Comparison of ENCODE assay signal across 16 cellular contexts in the genomic region with DNA sequence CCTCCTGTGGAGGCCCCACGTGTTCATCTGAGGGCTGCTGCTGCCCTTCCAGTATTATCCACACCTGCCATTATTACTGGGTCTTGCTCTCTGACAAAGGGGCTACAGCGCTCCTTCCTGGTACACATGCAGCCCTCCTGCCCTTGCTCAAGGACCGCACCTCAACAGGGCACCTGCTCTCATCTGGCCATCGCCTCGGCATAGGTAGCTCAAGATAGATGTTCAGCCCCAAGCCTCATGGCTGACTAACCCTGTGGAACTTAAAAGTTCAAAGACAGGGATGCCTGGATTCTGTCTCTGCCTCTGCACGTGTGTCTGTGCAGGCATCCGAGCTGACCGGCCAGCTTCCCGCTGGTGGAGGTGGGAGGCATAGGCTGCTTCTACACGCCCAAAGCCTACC.
A peak's percentile ranks its signal among the peaks of the same experiment; 100 is the strongest.
DNase-seq lines count a peak whose midpoint lies in the region; ATAC-seq, FAIRE-seq and TF ChIP-seq lines count a peak whose summit lies in the region.
"Had no signal": no experiment of that assay in that cellular context is flagged by ENCODE, and none has a peak within 500 bp of the region (broad histone marks: within the 10 kb centered on the region; RNA-seq: fewer than 3 reads in every experiment).

No MANE protein-coding gene starts in this region.

- no peak overlapping the region for H3K4ac ChIP-seq in neuronal stem cell (ENCODE audit: low read length)

- H2AFZ ChIP-seq in GM23338 (peak overlapping the region; percentile 69), neuronal stem cell (ENCODE audit: low read length) (no peak overlapping the region)

- no peak overlapping the region for H2BK120ac ChIP-seq in neuronal stem cell (ENCODE audit: low read depth, low read length)

- WGBS in esophagus muscularis mucosa: 79% methylated on average over 10 of the region's 10 CpGs
- WGBS in neuronal stem cell (ENCODE audit: extremely low coverage in 2 of 2, insufficient read length in 2 of 2, insufficient replicate concordance in 1 of 2), 2 donors: no CpG with 5 or more reads among the region's 10 CpGs

- ATAC-seq in GM23338: no peak

- no peak for TF ChIP-seq POLR2A in esophagus muscularis mucosa (IDR thresholded peaks at IDR 0.05; ENCODE audit: low read depth)

- peak overlapping the region; percentile 12 for H2BK15ac ChIP-seq in neuronal stem cell (ENCODE audit: low read length)

- no peaks in the 10 kb centered on the region for H3K79me2 ChIP-seq in GM23338 (replicated peaks; ENCODE audit: insufficient read depth)

- H3K14ac ChIP-seq in neuronal stem cell (ENCODE audit: low read length): no peak overlapping the region

- H3K4me2 ChIP-seq in GM23338 (no peak overlapping the region), neuronal stem cell (ENCODE audit: insufficient read depth, low read length, poor library complexity, severe bottlenecking) (no peak overlapping the region)

- H3K9me3 Mint-ChIP-seq in GM23338: no peaks in the 10 kb centered on the region
- no peaks in the 10 kb centered on the region for H3K9me3 Mint-ChIP-seq in Calu3 (ENCODE audit: low read depth, unreplicated experiment)
- H3K9me3 Mint-ChIP-seq: H9 had no signal

- no peaks in the 10 kb centered on the region for H3K36me3 Mint-ChIP-seq in GM23338 (ENCODE audit: low read depth)
- no peaks in the 10 kb centered on the region for H3K36me3 Mint-ChIP-seq in Calu3 (ENCODE audit: insufficient read depth, unreplicated experiment)
- H3K36me3 Mint-ChIP-seq: CD14-positive monocyte; CD4-positive, alpha-beta memory T cell; IgD-negative memory B cell had no signal

- H3K36me3 ChIP-seq in GM23338 (ENCODE audit: insufficient read depth): no peaks in the 10 kb centered on the region
- no peaks in the 10 kb centered on the region for H3K36me3 ChIP-seq in esophagus muscularis mucosa
- no peaks in the 10 kb centered on the region for H3K36me3 ChIP-seq in neuronal stem cell (replicated peaks in 1 of 2; ENCODE audit: control insufficient read depth in 2 of 2, insufficient read depth in 2 of 2, low read length in 2 of 2)
- H3K36me3 ChIP-seq: BE2C had no signal

- H3K4me1 ChIP-seq in GM23338 (ENCODE audit: insufficient read depth) (no peaks in the 10 kb centered on the region), esophagus muscularis mucosa (no peaks in the 10 kb centered on the region), neuronal stem cell (ENCODE audit: control insufficient read depth in 2 of 2, insufficient read depth in 1 of 2, low read depth in 1 of 2, low read length in 2 of 2) (peaks cover 0 to 5% of the 10 kb centered on the region in 2 donors)
- H3K4me1 ChIP-seq: BE2C had no signal

- DNase-seq in GM23338 (ENCODE audit: low spot score) (no peak), esophagus muscularis mucosa (ENCODE audit: extremely low spot score) (peak; percentile 92), neuronal stem cell (ENCODE audit: low spot score) (no peak), urothelium cell line (ENCODE audit: low spot score) (no peak), NCI-H345 (lab: John Stamatoyannopoulos, UW) (no peak), Calu3 (no peak)
- no peak for DNase-seq in effector CD4-positive, alpha-beta T cell
- DNase-seq: BE2C; CD4-positive, alpha-beta memory T cell; DMS79 treated with DMSO at 0.1 percent for 48 hours; GF-D8; GOT3; H9 had no signal

- FAIRE-seq in urothelium cell line (lab: Jason Lieb, UNC): peak; percentile 53
- FAIRE-seq: HTR-8/SVneo had no signal

- no peaks in the 10 kb centered on the region for H3K9me3 ChIP-seq in esophagus muscularis mucosa
- no peaks in the 10 kb centered on the region for H3K9me3 ChIP-seq in neuronal stem cell (replicated peaks in 1 of 2; ENCODE audit: control insufficient read depth in 2 of 2, insufficient read depth in 1 of 2, low read depth in 1 of 2, low read length in 2 of 2)
- H3K9me3 ChIP-seq: BE2C had no signal

- no peaks in the 10 kb centered on the region for H3K4me1 Mint-ChIP-seq in GM23338
- H3K4me1 Mint-ChIP-seq in Calu3 (ENCODE audit: low read depth, unreplicated experiment): no peaks in the 10 kb centered on the region
- H3K4me1 Mint-ChIP-seq: CD14-positive monocyte had no signal

- H2BK5ac ChIP-seq in neuronal stem cell (ENCODE audit: low read length): no peak overlapping the region

- no peak overlapping the region for H2AK5ac ChIP-seq in neuronal stem cell (ENCODE audit: low read depth, low read length)

- H3K4me3 ChIP-seq in GM23338: no peak overlapping the region
- H3K4me3 ChIP-seq in esophagus muscularis mucosa: no peak overlapping the region
- no peak overlapping the region for H3K4me3 ChIP-seq in neuronal stem cell (ENCODE audit: low read length in 2 of 2)

- H3K23ac ChIP-seq in neuronal stem cell (ENCODE audit: low read depth, low read length, poor library complexity): no peak overlapping the region

- intact Hi-C loops in esophagus muscularis mucosa (cut with DNase I) (no loop called here), Calu3 (cut with micrococcal nuclease; ENCODE audit: unreplicated experiment) (no loop called here)

- H4K20me1 ChIP-seq in GM23338 (replicated peaks; ENCODE audit: insufficient read depth): no peaks in the 10 kb centered on the region

- no peak overlapping the region for H3K27ac ChIP-seq in GM23338 (ENCODE audit: low read depth)
- no peak overlapping the region for H3K27ac ChIP-seq in esophagus muscularis mucosa (replicated peaks in 1 of 4)
- H3K27ac ChIP-seq in neuronal stem cell (replicated peaks; ENCODE audit: low read length): no peak overlapping the region

- no peak for TF ChIP-seq CTCF in GM23338 (conservative IDR thresholded peaks at IDR 0.05; ENCODE audit: low read depth in 2 of 2)
- no peak for TF ChIP-seq CTCF in esophagus muscularis mucosa (IDR thresholded peaks at IDR 0.05)
- TF ChIP-seq CTCF in Calu3 (IDR thresholded peaks at IDR 0.05; ENCODE audit: unreplicated experiment): no peak

- H3K18ac ChIP-seq in neuronal stem cell (ENCODE audit: low read length): no peak overlapping the region

- H3K27ac Mint-ChIP-seq in GM23338: no peak overlapping the region
- H3K27ac Mint-ChIP-seq in Calu3 (ENCODE audit: unreplicated experiment): no peak overlapping the region
- H3K27ac Mint-ChIP-seq: CD14-positive monocyte; CD4-positive, alpha-beta memory T cell; H9; IgD-negative memory B cell had no signal

- no peaks in the 10 kb centered on the region for H3K27me3 ChIP-seq in GM23338 (ENCODE audit: insufficient read depth)
- peaks cover 0 to 9% (median 0%) of the 10 kb centered on the region in 4 donors for H3K27me3 ChIP-seq in esophagus muscularis mucosa
- no peaks in the 10 kb centered on the region for H3K27me3 ChIP-seq in neuronal stem cell (ENCODE audit: control insufficient read depth in 3 of 3, insufficient read depth in 3 of 3, low read depth in 1 of 3, low read length in 3 of 3)
- H3K27me3 ChIP-seq: BE2C had no signal

- no peak overlapping the region for H2BK12ac ChIP-seq in neuronal stem cell (ENCODE audit: low read length)

- peaks cover under 1% of the 10 kb centered on the region for H3K27me3 Mint-ChIP-seq in GM23338 (ENCODE audit: insufficient read depth, low read depth, poor library complexity)
- no peaks in the 10 kb centered on the region for H3K27me3 Mint-ChIP-seq in Calu3 (ENCODE audit: unreplicated experiment)

- BruUV-seq in Calu3 (replicated peaks; lab: Mats Ljungman, UMichigan): no TSS peak

- H3K9ac ChIP-seq in neuronal stem cell (ENCODE audit: low read depth, low read length, poor library complexity): no peak overlapping the region

- no peak for TF ChIP-seq EP300 in esophagus muscularis mucosa (IDR thresholded peaks at IDR 0.05)

- H3K9me2 ChIP-seq in GM23338 (ENCODE audit: insufficient read depth): 0 out of 2 replicates have a peak, but pooled peaks cover 8% of the 10 kb centered on the region

- H3K79me1 ChIP-seq in neuronal stem cell (ENCODE audit: low read depth, low read length): no peaks in the 10 kb centered on the region

- no peak overlapping the region for H4K91ac ChIP-seq in neuronal stem cell (ENCODE audit: low read depth, low read length, poor library complexity)

- H4K8ac ChIP-seq in neuronal stem cell (ENCODE audit: low read depth, low read length): no peak overlapping the region

- CTCF ChIA-PET in Calu3 (lab: Charles Lee): no interaction called here

- no peak overlapping the region for H3K4me3 Mint-ChIP-seq in GM23338
- H3K4me3 Mint-ChIP-seq in Calu3 (ENCODE audit: low read depth, unreplicated experiment): no peak overlapping the region
- H3K4me3 Mint-ChIP-seq: CD4-positive, alpha-beta memory T cell; H9; IgD-negative memory B cell had no signal

- H3F3A ChIP-seq in GM23338 (replicated peaks; ENCODE audit: low read depth): no peaks in the 10 kb centered on the region

TF ChIP-seq in GM23338, 12 proteins besides CTCF, POLR2A, EP300 and RAD21 (continues in another document):
- no peak for TF ChIP-seq JUNB (IDR thresholded peaks at IDR 0.05; ENCODE audit: unreplicated experiment)
- no peak for TF ChIP-seq POLR2AphosphoS5 (IDR thresholded peaks at IDR 0.05; ENCODE audit: low read depth)
- TF ChIP-seq NANOG (IDR thresholded peaks at IDR 0.05; ENCODE audit: borderline replicate concordance): no peak
- no peak for TF ChIP-seq STAT1 (IDR thresholded peaks at IDR 0.05; ENCODE audit: unreplicated experiment)
- TF ChIP-seq EZH2phosphoT487 (IDR thresholded peaks at IDR 0.05; ENCODE audit: unreplicated experiment): no peak
- TF ChIP-seq CREB1 (CRISPR knock-in tag; IDR thresholded peaks at IDR 0.05; ENCODE audit: low read depth): no peak
- no peak for TF ChIP-seq EZH2 (IDR thresholded peaks at IDR 0.05; ENCODE audit: low read depth, unreplicated experiment)
